In genomic region chr16:22861585-22861984, GRCh38 we compare ENCODE assay signal across 29 cellular contexts. TPM values are rescaled to one million over a fixed set of nuclear protein-coding genes. Genes with fewer than 3 reads are reported as not detected.
DNase-seq lines count a peak whose midpoint lies in the region; ATAC-seq, FAIRE-seq and TF ChIP-seq lines count a peak whose summit lies in the region.
"Had no signal": no experiment of that assay in that cellular context is flagged by ENCODE, and none has a peak within 500 bp of the region (broad histone marks: within the 10 kb centered on the region; RNA-seq: fewer than 3 reads in every experiment).

No MANE protein-coding gene starts in this region.

- no peak overlapping the region for H2AFZ ChIP-seq in H1 (ENCODE audit: low read length)

- H3K14ac ChIP-seq in H1 (ENCODE audit: insufficient read length): no peak overlapping the region

- H3K79me2 ChIP-seq in H1 (ENCODE audit: control insufficient read depth in 1 of 2, insufficient read depth in 2 of 2, low read length in 2 of 2): no peaks in the 10 kb centered on the region

- TF ChIP-seq POLR2A in H1 (IDR thresholded peaks at IDR 0.05; ENCODE audit: control extremely low read depth in 1 of 2, low read depth in 2 of 2, low read length in 2 of 2): no peak

- no peak for FAIRE-seq in H1 (lab: Jason Lieb, UNC)
- FAIRE-seq: D721Med, HTR-8/SVneo, K562 had no signal

- no peak overlapping the region for H3K4me3 ChIP-seq in H1 (ENCODE audit: extremely low read depth in 1 of 4, insufficient read depth in 2 of 4, low read depth in 3 of 4, low read length in 4 of 4)
- no peak overlapping the region for H3K4me3 ChIP-seq in upper lobe of right lung
- H3K4me3 ChIP-seq: K562, Peyer's patch had no signal

- H3K9ac ChIP-seq in H1 (replicated peaks in 1 of 4; ENCODE audit: extremely low read depth in 1 of 4, low read depth in 3 of 4, low read length in 3 of 4): no peak overlapping the region

- no peak overlapping the region for H3K23ac ChIP-seq in H1 (ENCODE audit: insufficient read length)

- H3K23me2 ChIP-seq in H1 (ENCODE audit: low read depth, low read length): no peaks in the 10 kb centered on the region

- H3K9me3 ChIP-seq in H1 (ENCODE audit: insufficient read depth in 2 of 2, low read depth in 1 of 2, low read length in 1 of 2) (peaks cover 3 to 14% of the 10 kb centered on the region in 2 experiments; a peak in 3 of 4 replicates), upper lobe of right lung (no peaks in the 10 kb centered on the region)
- H3K9me3 ChIP-seq: BE2C, Peyer's patch had no signal

- no peak overlapping the region for H2BK12ac ChIP-seq in H1 (ENCODE audit: low read depth, low read length)

- no peak overlapping the region for H3K4me2 ChIP-seq in H1 (ENCODE audit: insufficient read depth in 1 of 2, low read depth in 2 of 2, low read length in 2 of 2)

- 94% methylated on average over 3 of the region's 3 CpGs; no CpG with 5 or more reads in 1 of the 2 experiments for WGBS in H1 (ENCODE audit: extremely low coverage in 1 of 2, insufficient coverage in 1 of 2, insufficient read length in 1 of 2, insufficient replicate concordance in 2 of 2, low coverage in 1 of 2, low lambda C conversion rate in 2 of 2, missing lambda C conversion rate in 1 of 2), 2 experiments

- H3K18ac ChIP-seq in H1 (ENCODE audit: extremely low read depth, low read length): no peak overlapping the region; the same call in 1 of the 2 replicates

- no peak overlapping the region for H3K27ac ChIP-seq in H1 (ENCODE audit: low read depth, low read length)
- H3K27ac ChIP-seq in upper lobe of right lung: no peak overlapping the region
- H3K27ac ChIP-seq: Peyer's patch had no signal

- H2BK120ac ChIP-seq in H1 (replicated peaks; ENCODE audit: low read depth, low read length): no peak overlapping the region

- H3K4ac ChIP-seq in H1 (replicated peaks; ENCODE audit: insufficient read length, low read depth, low read length): no peak overlapping the region

- no peak for TF ChIP-seq EP300 in H1 (IDR thresholded peaks at IDR 0.05; ENCODE audit: borderline replicate concordance in 1 of 2, low read depth in 2 of 2, low read length in 2 of 2)

- no peak overlapping the region for H4K8ac ChIP-seq in H1 (ENCODE audit: extremely low read depth, insufficient read depth, low read length)

- peak overlapping the region; percentile 55; the same call in 1 of the 2 replicates for H2BK20ac ChIP-seq in H1 (ENCODE audit: low read length)

- H4K20me1 ChIP-seq in H1 (replicated peaks in 1 of 2; ENCODE audit: control insufficient read depth in 1 of 2, insufficient read depth in 2 of 2, low read length in 2 of 2): no peaks in the 10 kb centered on the region

- H3K27me3 ChIP-seq in H1 (replicated peaks in 1 of 4; ENCODE audit: control insufficient read depth in 3 of 4, extremely low read depth in 1 of 4, insufficient read depth in 3 of 4, low read length in 3 of 4) (no peaks in the 10 kb centered on the region), upper lobe of right lung (peaks cover 9% of the 10 kb centered on the region)
- H3K27me3 ChIP-seq: BE2C, Peyer's patch had no signal

- no peak overlapping the region for H2BK5ac ChIP-seq in H1 (ENCODE audit: low read depth, low read length)

- no peak overlapping the region for H2BK15ac ChIP-seq in H1 (ENCODE audit: low read length)

- no peaks in the 10 kb centered on the region for H3K79me1 ChIP-seq in H1 (ENCODE audit: low read depth, low read length)

- DNase-seq in NOMO-1 (lab: John Stamatoyannopoulos, UW; ENCODE audit: unreplicated experiment in 2 of 2): peak; percentile 7 to 24
- no peak for DNase-seq in NOMO-1 treated with dmso at 0.1 percent for 144 hours (lab: John Stamatoyannopoulos, UW; ENCODE audit: unreplicated experiment)
- DNase-seq in MV-4-11 (lab: John Stamatoyannopoulos, UW): peak; percentile 81
- no peak for DNase-seq in H1 (ENCODE audit: low read depth in 1 of 2, low spot score in 2 of 2)
- DNase-seq in upper lobe of right lung: peak; percentile 75
- no peak for DNase-seq in NCI-H1694 treated with DMSO at 0.1 percent for 48 hours (lab: John Stamatoyannopoulos, UW)
- DNase-seq in HCEC 1CT: no peak
- DNase-seq: 8988T; ACHN; BE2C; CD4-positive, alpha-beta T cell; GOT3; Kasumi-1; NCI-H1092 treated with DMSO at 0.1 percent for 48 hours; NCI-H1436; NCI-H1930; NCI-H446; NCI-H526; NCI-H82; NK-92 treated with Interleukin-12 subunit alpha and Interleukin-12 subunit beta, amount 100 ng/mL, for 24 hours; OCI-M1; Peyer's patch; SHP77 treated with DMSO at 0.1 percent for 48 hours; T-helper 17 cell had no signal

- H3K56ac ChIP-seq in H1 (replicated peaks; ENCODE audit: insufficient read length, low read depth, low read length): no peak overlapping the region

- POLR2A ChIA-PET in H1 (lab: Charles Lee; ENCODE audit: partially characterized antibody): no interaction called here

- intact Hi-C loops in upper lobe of right lung (cut with DNase I): no loop called here

- TF ChIP-seq CTCF in H1 (IDR thresholded peaks at IDR 0.05; ENCODE audit: control extremely low read depth in 1 of 3, insufficient read depth in 1 of 3, low read depth in 1 of 3, low read length in 3 of 3) (no peak), upper lobe of right lung (IDR thresholded peaks at IDR 0.05) (no peak)

- ATAC-seq in upper lobe of right lung (peak; percentile 96), GM21619 (IDR thresholded peaks at IDR 0.05; ENCODE audit: unreplicated experiment) (no peak)
- ATAC-seq: K562, SK-N-SH treated with all-trans-retinoic acid at 6 μM for 48 hours, T-helper 17 cell had no signal

- no peak overlapping the region for H4K5ac ChIP-seq in H1 (ENCODE audit: insufficient read length, low read depth, low read length)

- CTCF ChIA-PET in H1 (lab: Charles Lee; ENCODE audit: partially characterized antibody): interaction anchor here (0.8 to 1.3 kb wide), 3 partner anchors 8 to 117 kb away, joined by 3 to 5 read pairs (median 3); no protein-coding TSS in a partner anchor

- no peak for TF ChIP-seq RAD21 in H1 (IDR thresholded peaks at IDR 0.05 in 1 of 2, conservative IDR thresholded peaks at IDR 0.05 in 1 of 2; ENCODE audit: low read depth in 2 of 2, low read length in 2 of 2)

- peak overlapping the region; percentile 29 for H4K91ac ChIP-seq in H1 (replicated peaks; ENCODE audit: insufficient read length, low read length)

- no peak overlapping the region for H2AK5ac ChIP-seq in H1 (ENCODE audit: low read depth, low read length)

- peaks cover 0 to 8% (median 5%) of the 10 kb centered on the region in 4 experiments; a peak in 4 of 7 replicates for H3K4me1 ChIP-seq in H1 (replicated peaks in 1 of 4; ENCODE audit: control insufficient read depth in 3 of 4, insufficient read depth in 4 of 4, low read length in 3 of 4)
- H3K4me1 ChIP-seq in upper lobe of right lung: no peaks in the 10 kb centered on the region
- H3K4me1 ChIP-seq: Peyer's patch had no signal

- peaks cover 0 to 3% (median 0%) of the 10 kb centered on the region in 4 experiments; a peak in 2 of 8 replicates for H3K36me3 ChIP-seq in H1 (ENCODE audit: control insufficient read depth in 2 of 4, insufficient read depth in 4 of 4, low read length in 3 of 4)
- H3K36me3 ChIP-seq in upper lobe of right lung: no peaks in the 10 kb centered on the region
- H3K36me3 ChIP-seq: BE2C, Peyer's patch had no signal

TF ChIP-seq in H1, 55 proteins besides CTCF, POLR2A, EP300 and RAD21:
- TF ChIP-seq JUN (IDR thresholded peaks at IDR 0.05; ENCODE audit: low read depth, low read length) (no peak), ZNF274 (IDR thresholded peaks at IDR 0.05; ENCODE audit: borderline replicate concordance, extremely low read depth, low read length) (no peak), CHD2 (IDR thresholded peaks at IDR 0.05; ENCODE audit: low read length) (no peak), CTBP2 (IDR thresholded peaks at IDR 0.05; ENCODE audit: borderline replicate concordance, insufficient read depth, insufficient read length, low read length) (no peak), RXRA (IDR thresholded peaks at IDR 0.05; ENCODE audit: insufficient read depth, low read depth, low read length) (no peak), FOSL1 (IDR thresholded peaks at IDR 0.05; ENCODE audit: insufficient read depth, low read depth, low read length) (no peak), NANOG (IDR thresholded peaks at IDR 0.05; ENCODE audit: insufficient read depth, low read depth, low read length, poor library complexity, severe bottlenecking) (no peak), TEAD4 (IDR thresholded peaks at IDR 0.05; ENCODE audit: low read depth, low read length) (no peak), ATF3 (IDR thresholded peaks at IDR 0.05; ENCODE audit: insufficient read depth, low read depth, low read length) (no peak), SP1 (IDR thresholded peaks at IDR 0.05; ENCODE audit: low read depth, low read length) (no peak)
TF ChIP-seq in H1: peak in this region for 0.

RNA-seq across cellular contexts. Expression of gene HS3ST2, which starts 47.6 kb away (rescaled TPM):
- 3.7 and 4.5 TPM in 2 replicates for total RNA-seq in H1 (2021; fragmentation: NEBNext Ultra II Directional; extraction: Animal tissue kit (Norgen Biotek cat#: 25700))
- 1.3 and 1.7 TPM in 2 replicates for polyA plus RNA-seq in H1 (2011; rRNA removed)
- polyA plus RNA-seq in H1 (2011; cell fraction: cytosol; rRNA removed): 1.0 TPM
- polyA plus RNA-seq in H1 (2011; cell fraction: nucleus; rRNA removed): 1.5 TPM
- polyA plus RNA-seq in H1 (2012, experiment 1 of 2): 2.6 to 4.0 TPM (median 3.4 TPM) in 4 replicates
- polyA plus RNA-seq in H1 (2012, experiment 2 of 2): 4.8 TPM
- polyA plus RNA-seq in H1 (2013, experiment 1 of 2): 2.8 TPM
- polyA plus RNA-seq in H1 (2013, experiment 2 of 2): 3.4 TPM
- 0.44 and 0.54 TPM in 2 replicates for polyA minus RNA-seq in H1 (2011; rRNA and poly(A)+ RNA removed)
- 1.1 TPM for polyA minus RNA-seq in H1 (2011; cell fraction: cytosol; rRNA and poly(A)+ RNA removed)
- polyA minus RNA-seq in H1 (2011; cell fraction: nucleus; rRNA and poly(A)+ RNA removed): 2.1 TPM
- 9.6 TPM for total RNA-seq in upper lobe of right lung
- total RNA-seq: CD4-positive, alpha-beta T cell; K562; T-helper 17 cell had no signal
- polyA plus RNA-seq: K562 had no signal

Comparison
In these comparisons a context has a peak if more than half of its experiments do, and no peak if none do; other contexts are left out.
1. DNase-seq: peak in NOMO-1 (2 of 2), MV-4-11 (single experiment) and upper lobe of right lung (single experiment); none in NOMO-1 treated with dmso at 0.1 percent for 144 hours (single experiment), H1 (0 of 2), NCI-H1694 treated with DMSO at 0.1 percent for 48 hours (single experiment) and HCEC 1CT (single experiment).